Comparison of ENCODE assay signal across 8 cellular contexts in genomic region chr5:137142371-137143243, GRCh38.
DNase-seq lines count a peak whose midpoint lies in the region; TF ChIP-seq lines count a peak whose summit lies in the region.

No MANE protein-coding gene starts in this region.

- H3K4me3 ChIP-seq in fibroblast of pulmonary artery (replicated peaks; ENCODE audit: low read depth, low read length) = no peak overlapping the region
- H3K4me3 ChIP-seq in transverse colon = no peak overlapping the region
- H3K4me3 ChIP-seq in BE2C (ENCODE audit: low read depth, low read length) = no peak overlapping the region
- H3K4me3 ChIP-seq in spleen = no peak overlapping the region

- WGBS in transverse colon (ENCODE audit: low coverage in 1 of 2), 2 donors = 44 to 60% methylated on average over 2 to 5 of the region's 5 CpGs
- 58 to 75% (median 70%) methylated on average over 5 of the region's 5 CpGs for whole genome bisulfite sequencing in spleen, 5 donors

- peaks cover 0 to 15% (median 0%) of the 10 kb centered on the region in 4 donors for H3K4me1 ChIP-seq in transverse colon
- H3K4me1 ChIP-seq in BE2C = no peaks in the 10 kb centered on the region
- no peaks in the 10 kb centered on the region for H3K4me1 ChIP-seq in spleen

- DNase-seq in NOMO-1 treated with DMSO at 0.1 percent for 48 hours (lab: John Stamatoyannopoulos, UW; ENCODE audit: unreplicated experiment) (peak; percentile 32), NOMO-1 treated with dmso at 0.1 percent for 144 hours (lab: John Stamatoyannopoulos, UW; ENCODE audit: unreplicated experiment) (no peak), LHCN-M2 (ENCODE audit: low read depth) (peak; percentile 84), fibroblast of pulmonary artery (ENCODE audit: low read depth) (peak; percentile 83), transverse colon (peak; percentile 11), BE2C (no peak), spleen (no peak)
- DNase-seq in activated effector memory CD4-positive, alpha-beta T cell treated with Interleukin-2 at 50 U/mL for 16 hours = no peak

- H3K36me3 ChIP-seq in transverse colon (no peaks in the 10 kb centered on the region), BE2C (no peaks in the 10 kb centered on the region), spleen (no peaks in the 10 kb centered on the region)

- H3K9me3 ChIP-seq in transverse colon = no peaks in the 10 kb centered on the region
- no peaks in the 10 kb centered on the region for H3K9me3 ChIP-seq in BE2C
- H3K9me3 ChIP-seq in spleen = no peaks in the 10 kb centered on the region

- H3K27me3 ChIP-seq in transverse colon = no peaks in the 10 kb centered on the region
- no peaks in the 10 kb centered on the region; the same call in none of the 2 replicates for H3K27me3 ChIP-seq in BE2C
- H3K27me3 ChIP-seq in spleen (replicated peaks in 1 of 7) = no peaks in the 10 kb centered on the region

- in situ Hi-C loops in transverse colon (cut with MboI; ENCODE audit: low pct_ligation_motif_present in 1 of 4, low pct_unique_long_range_greater_than_20kb in 1 of 4, low sequenced_read_pairs in 3 of 4) = no loop called here

- intact Hi-C loops in transverse colon (cut with DNase I; ENCODE audit: low total_unique reads) = no loop called here
- intact Hi-C loops in spleen (cut with DNase I; ENCODE audit: low total_unique reads) = no loop called here

- TF ChIP-seq EP300 in transverse colon (IDR thresholded peaks at IDR 0.05; ENCODE audit: low read depth) = no peak

- TF ChIP-seq CTCF in fibroblast of pulmonary artery (IDR thresholded peaks at IDR 0.05; ENCODE audit: low read length, missing control alignments) = no peak
- no peak for TF ChIP-seq CTCF in transverse colon (IDR thresholded peaks at IDR 0.05)
- TF ChIP-seq CTCF in BE2C (IDR thresholded peaks at IDR 0.05; ENCODE audit: low read depth, low read length) = no peak
- TF ChIP-seq CTCF in spleen (IDR thresholded peaks at IDR 0.05 in 8 of 11, conservative IDR thresholded peaks at IDR 0.05 in 3 of 11) = no peak

- TF ChIP-seq POLR2A in transverse colon (IDR thresholded peaks at IDR 0.05) (no peak), spleen (IDR thresholded peaks at IDR 0.05) (no peak)

- H3K27ac ChIP-seq in transverse colon = peak overlapping the region in 2 of 4 donors; percentile 16 to 48
- H3K27ac ChIP-seq in spleen = no peak overlapping the region

Comparison
In these comparisons a context has a peak if more than half of its experiments do, and no peak if none do; other contexts are left out.
1. DNase-seq: peak in NOMO-1 treated with DMSO at 0.1 percent for 48 hours (single experiment), LHCN-M2 (single experiment), fibroblast of pulmonary artery (single experiment) and transverse colon (single experiment); none in NOMO-1 treated with dmso at 0.1 percent for 144 hours (single experiment), BE2C (single experiment), spleen (single experiment) and activated effector memory CD4-positive, alpha-beta T cell treated with Interleukin-2 at 50 U/mL for 16 hours (single experiment).